ENCODE assay signal across 13 cellular contexts in the genomic region with DNA sequence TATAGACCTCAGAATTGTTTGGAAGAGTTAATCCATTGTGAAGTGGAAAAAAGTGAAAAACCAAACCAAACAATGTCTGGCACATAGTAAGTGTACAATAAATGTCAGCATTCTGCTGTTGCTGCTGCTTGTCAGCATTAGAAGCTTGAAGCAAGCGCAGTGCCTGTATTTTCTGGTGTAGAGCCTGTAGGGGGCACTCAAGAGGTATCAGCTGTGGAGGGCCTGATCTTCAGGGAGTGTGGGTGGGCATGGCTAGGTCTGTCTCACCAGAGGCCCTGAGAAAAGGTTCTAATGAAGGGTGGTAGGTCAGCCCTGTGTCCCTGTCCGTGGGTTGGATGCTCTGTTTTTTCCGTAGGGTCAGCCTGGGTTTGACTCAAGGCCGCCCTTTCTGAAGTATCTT. TPM values are rescaled to one million over a fixed set of nuclear protein-coding genes. Genes with fewer than 3 reads are reported as not detected.
DNase-seq lines count a peak whose midpoint lies in the region; ATAC-seq and TF ChIP-seq lines count a peak whose summit lies in the region.
"Had no signal": no experiment of that assay in that cellular context is flagged by ENCODE, and none has a peak within 500 bp of the region (broad histone marks: within the 10 kb centered on the region; RNA-seq: fewer than 3 reads in every experiment).

No MANE protein-coding gene starts in this region.

- TF ChIP-seq CTCF in tibial artery (IDR thresholded peaks at IDR 0.05): no peak

- WGBS in right cardiac atrium: 91% methylated on average over 4 of the region's 4 CpGs

- H3K4me1 ChIP-seq in SJCRH30 (peaks cover 2% of the 10 kb centered on the region; the same call in 1 of the 2 replicates), right cardiac atrium (ENCODE audit: control insufficient read depth, insufficient read depth, low read length) (peaks cover 16% of the 10 kb centered on the region), tibial artery (peaks cover 0 to 69% (median 34%) of the 10 kb centered on the region in 4 donors)

- H3K27me3 ChIP-seq in SJCRH30: no peaks in the 10 kb centered on the region
- H3K27me3 ChIP-seq in right cardiac atrium (ENCODE audit: control insufficient read depth, insufficient read depth): no peaks in the 10 kb centered on the region
- H3K27me3 ChIP-seq in tibial artery: no peaks in the 10 kb centered on the region

- DNase-seq in DMS53 (lab: John Stamatoyannopoulos, UW) (peak; percentile 11), DMS53 treated with DMSO at 0.1 percent for 48 hours (lab: John Stamatoyannopoulos, UW; ENCODE audit: unreplicated experiment) (no peak), SJCRH30 (peak; percentile 16 to 39), right cardiac atrium (no peak), tibial artery (no peak), NCI-H510A treated with DMSO at 0.1 percent for 48 hours (lab: John Stamatoyannopoulos, UW) (no peak), head of caudate nucleus (no peak), NCI-H748 (lab: John Stamatoyannopoulos, UW; ENCODE audit: unreplicated experiment) (no peak)
- DNase-seq: activated CD8-positive, alpha-beta memory T cell treated with anti-CD3 and anti-CD28 coated beads, Interleukin-2, amount 10 ng/mL, durations not matched to agents 7 days and 5 days; effector CD4-positive, alpha-beta T cell; NCI-H2107; stimulated activated CD4-positive, alpha-beta T cell treated with anti-CD3 and anti-CD28 coated beads, Interleukin-15, amount 100 ng/mL, for 24 hours; T1000 had no signal

- H3K27ac ChIP-seq in SJCRH30 (no peak overlapping the region), right cardiac atrium (ENCODE audit: low read length) (peak overlapping the region; percentile 81), tibial artery (peak overlapping the region; percentile 55 to 64)

- intact Hi-C loops in right cardiac atrium (cut with DNase I) (loop anchor here in 2 of 4 donors (5.0 to 10.0 kb wide), 3 partner anchors 83 to 90 kb away; no protein-coding TSS in a partner anchor), tibial artery (cut with DNase I; ENCODE audit: low total_unique reads) (no loop called here), head of caudate nucleus (cut with DNase I) (no loop called here)

- no peak for ATAC-seq in right cardiac atrium
- ATAC-seq: activated CD8-positive, alpha-beta memory T cell treated with anti-CD3 and anti-CD28 coated beads, Interleukin-2, amount 10 ng/mL, durations not matched to agents 7 days and 5 days had no signal

- H3K4me3 ChIP-seq in SJCRH30 (no peak overlapping the region), right cardiac atrium (ENCODE audit: low read length) (no peak overlapping the region), tibial artery (no peak overlapping the region)

- H3K36me3 ChIP-seq in SJCRH30: no peaks in the 10 kb centered on the region
- peaks cover 0 to 5% (median 0%) of the 10 kb centered on the region in 3 donors for H3K36me3 ChIP-seq in tibial artery

- H3K9me3 ChIP-seq in SJCRH30 (replicated peaks): no peaks in the 10 kb centered on the region
- no peaks in the 10 kb centered on the region for H3K9me3 ChIP-seq in right cardiac atrium (ENCODE audit: control insufficient read depth, low read length)
- H3K9me3 ChIP-seq in tibial artery: no peaks in the 10 kb centered on the region

RNA-seq across cellular contexts. Expression of gene ADAMTSL3, which starts 3.6 kb away (rescaled TPM):
- 0.05 and 0.22 TPM in 2 replicates for total RNA-seq in SJCRH30 (2014; rRNA removed; shearing (Covaris generic))
- 10 to 100 TPM; 31.3 to 50.2 (median 47.1) TPM for total RNA-seq in right cardiac atrium
- polyA plus RNA-seq in right cardiac atrium: 4.7 TPM
- total RNA-seq: activated CD8-positive, alpha-beta memory T cell treated with anti-CD3 and anti-CD28 coated beads, Interleukin-2, amount 10 ng/mL, durations not matched to agents 7 days and 5 days had no signal

Comparison
In these comparisons a context has a peak if more than half of its experiments do, and no peak if none do; other contexts are left out.
1. DNase-seq: peak in DMS53 (single experiment) and SJCRH30 (2 of 2); none in DMS53 treated with DMSO at 0.1 percent for 48 hours (single experiment), right cardiac atrium (0 of 3), tibial artery (0 of 2), NCI-H510A treated with DMSO at 0.1 percent for 48 hours (single experiment), head of caudate nucleus (0 of 42) and NCI-H748 (single experiment).
2. RNA of gene ADAMTSL3, which starts 3.6 kb away (total RNA-seq): 31.3 to 50.2 TPM in right cardiac atrium; 0.05 to 0.22 TPM in SJCRH30; every median in the first group is over 10 times any median in the second.